16 cellular contexts compared by ENCODE assay signal in the genomic region with DNA sequence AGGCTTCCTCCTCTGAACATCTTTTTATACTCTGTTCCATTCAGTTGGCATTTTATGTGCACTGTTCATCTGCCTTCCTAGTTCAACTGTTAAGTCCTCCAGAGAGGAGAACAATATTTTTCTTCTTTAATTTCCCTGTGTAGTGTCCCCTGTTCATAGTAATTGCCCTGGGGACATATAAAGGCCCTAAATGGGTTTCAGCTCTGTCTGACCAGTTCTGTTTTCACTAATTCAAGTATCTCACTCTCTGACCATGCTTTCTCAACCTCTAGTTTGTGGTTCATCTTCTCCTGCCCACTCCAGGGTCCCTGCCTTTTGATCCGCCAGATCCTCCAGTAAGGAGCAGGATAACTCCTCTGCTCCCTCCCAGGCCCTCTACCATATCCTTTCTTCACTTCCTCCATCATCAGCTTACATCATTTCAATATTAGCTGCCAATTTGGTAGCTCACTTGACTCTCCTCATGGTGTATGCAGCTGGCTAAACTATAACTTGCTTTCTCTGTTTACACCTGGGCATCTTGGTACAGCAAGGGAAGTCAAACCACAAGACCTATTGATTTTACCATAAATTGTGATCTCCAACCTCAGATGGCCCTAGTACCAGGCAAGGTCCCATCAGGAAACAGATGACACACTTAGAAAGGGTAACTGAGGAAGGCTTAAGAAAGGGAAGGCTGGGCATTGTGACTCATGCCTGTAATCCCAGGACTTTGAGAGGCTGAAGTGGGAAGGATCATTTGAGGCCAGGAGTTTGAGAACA. TPM values are rescaled to one million over a fixed set of nuclear protein-coding genes. Genes with fewer than 3 reads are reported as not detected.
A peak's percentile ranks its signal among the peaks of the same experiment; 100 is the strongest.
DNase-seq lines count a peak whose midpoint lies in the region; ATAC-seq, FAIRE-seq and TF ChIP-seq lines count a peak whose summit lies in the region.
"Had no signal": no experiment of that assay in that cellular context is flagged by ENCODE, and none has a peak within 500 bp of the region (broad histone marks: within the 10 kb centered on the region; RNA-seq: fewer than 3 reads in every experiment).

No MANE protein-coding gene starts in this region.

- H3K9ac ChIP-seq in GM12878 (ENCODE audit: control insufficient read depth, insufficient read depth, low read length), result no peak overlapping the region

- ATAC-seq in activated CD4-positive, alpha-beta T cell treated with anti-CD3 and anti-CD28 coated beads for 36 hours, result no peak
- ATAC-seq in GM19468 (IDR thresholded peaks at IDR 0.05; ENCODE audit: extremely low read depth, unreplicated experiment) (peak; percentile 25), HG03060 (IDR thresholded peaks at IDR 0.05; ENCODE audit: low read depth, unreplicated experiment) (peak; percentile 33), GM12878 (peak; percentile 70)
- ATAC-seq: left ventricle myocardium superior, pancreas had no signal

- no peak overlapping the region for H3K4me3 Mint-ChIP-seq in activated CD4-positive, alpha-beta T cell treated with anti-CD3 and anti-CD28 coated beads for 36 hours

- H3K27me3 ChIP-seq in GM12878 (replicated peaks in 1 of 2; ENCODE audit: control insufficient read depth in 2 of 2, insufficient read depth in 2 of 2, low read length in 1 of 2), result no peaks in the 10 kb centered on the region
- H3K27me3 ChIP-seq: pancreas, SJSA1, tibial nerve had no signal

- TF ChIP-seq RAD21 in GM12878 (IDR thresholded peaks at IDR 0.05; ENCODE audit: insufficient read depth, low read depth, low read length), result no peak

- H3K4me1 Mint-ChIP-seq in activated CD4-positive, alpha-beta T cell treated with anti-CD3 and anti-CD28 coated beads for 36 hours, result peaks cover 54% of the 10 kb centered on the region

- no peaks in the 10 kb centered on the region for H4K20me1 ChIP-seq in GM12878 (ENCODE audit: control insufficient read depth, insufficient read depth)

- intact Hi-C loops in activated CD4-positive, alpha-beta T cell treated with anti-CD3 and anti-CD28 coated beads for 36 hours (cut with DNase I, micrococcal nuclease), result loop anchor here in 1 of 2 experiments (10.0 kb wide), 2 partner anchors 707 to 1103 kb away; no protein-coding TSS in a partner anchor
- intact Hi-C loops in GM12878 (cut with micrococcal nuclease; ENCODE audit: unreplicated experiment), result no loop called here

- BruUV-seq in GM12878 (replicated peaks; lab: Mats Ljungman, UMichigan), result no TSS peak

- POLR2A ChIA-PET in activated CD4-positive, alpha-beta T cell treated with anti-CD3 and anti-CD28 coated beads for 36 hours (lab: Charles Lee), result no interaction called here
- POLR2A ChIA-PET in GM12878 (lab: Charles Lee), result no interaction called here

- no peak overlapping the region; the same call in 1 of the 2 replicates for H2AFZ ChIP-seq in GM12878 (ENCODE audit: control insufficient read depth, low read depth, low read length)

- H3K79me2 ChIP-seq in GM12878 (ENCODE audit: control insufficient read depth, insufficient read depth, low read length), result no peaks in the 10 kb centered on the region

- H3K36me3 ChIP-seq in GM12878 (ENCODE audit: control insufficient read depth in 2 of 2, insufficient read depth in 2 of 2, low read length in 1 of 2), result no peaks in the 10 kb centered on the region
- H3K36me3 ChIP-seq: pancreas, SJSA1, tibial nerve had no signal

- FAIRE-seq in GM12878 (lab: Jason Lieb, UNC), result peak; percentile 47
- FAIRE-seq: G401.6, H54, pancreas had no signal

- H3K27ac Mint-ChIP-seq in activated CD4-positive, alpha-beta T cell treated with anti-CD3 and anti-CD28 coated beads for 36 hours, result peak overlapping the region; percentile 40

- no peak for TF ChIP-seq POLR2A in GM12878 (IDR thresholded peaks at IDR 0.05; ENCODE audit: low read depth, low read length)

- no peaks in the 10 kb centered on the region for H3K9me3 Mint-ChIP-seq in activated CD4-positive, alpha-beta T cell treated with anti-CD3 and anti-CD28 coated beads for 36 hours (ENCODE audit: low read depth)

- H3K4me3 ChIP-seq in GM12878, result no peak overlapping the region
- H3K4me3 ChIP-seq: pancreas, SJSA1, tibial nerve had no signal

- DNase-seq in activated CD4-positive, alpha-beta T cell treated with anti-CD3 and anti-CD28 coated beads for 36 hours, result no peak
- DNase-seq in activated CD4-positive, alpha-beta T cell treated with anti-CD3 and anti-CD28 coated beads, Interleukin-2, amount 50 U/mL, for 48 hours, result no peak
- no peak for DNase-seq in GM12878 (ENCODE audit: low read depth, low spot score)
- DNase-seq in ecto neural progenitor cell (ENCODE audit: low spot score), result no peak
- no peak for DNase-seq in HuH-7 (ENCODE audit: low spot score)
- no peak for DNase-seq in activated CD4-positive, alpha-beta T cell treated with anti-CD3 and anti-CD28 coated beads for 4 hours
- DNase-seq: caudate nucleus, left ventricle myocardium superior, NCI-H510A, pancreas had no signal

- H3K9me3 ChIP-seq in GM12878 (replicated peaks; ENCODE audit: control insufficient read depth, insufficient read depth, low read length), result no peaks in the 10 kb centered on the region
- H3K9me3 ChIP-seq: pancreas, SJSA1, tibial nerve had no signal

- H3K4me2 ChIP-seq in GM12878 (ENCODE audit: control insufficient read depth, insufficient read depth), result no peak overlapping the region

- TF ChIP-seq CTCF in GM12878 (IDR thresholded peaks at IDR 0.05 in 2 of 3, conservative IDR thresholded peaks at IDR 0.05 in 1 of 3; ENCODE audit: control insufficient read depth in 2 of 3, extremely low read depth in 1 of 3, insufficient read depth in 1 of 3, low read depth in 3 of 3, low read length in 3 of 3), result no peak

- TF ChIP-seq EP300 in GM12878 (IDR thresholded peaks at IDR 0.05; ENCODE audit: borderline replicate concordance in 1 of 2, control insufficient read depth in 1 of 2, low read depth in 2 of 2, low read length in 2 of 2), result peak in 1 of 2 experiments; percentile 14; a peak in 1 of 4 replicates

- no peaks in the 10 kb centered on the region for H3K36me3 Mint-ChIP-seq in activated CD4-positive, alpha-beta T cell treated with anti-CD3 and anti-CD28 coated beads for 36 hours (ENCODE audit: low read depth)

- no peak overlapping the region for H3K27ac ChIP-seq in GM12878 (ENCODE audit: control insufficient read depth, insufficient read depth)
- H3K27ac ChIP-seq: pancreas, SJSA1, tibial nerve had no signal

- CTCF ChIA-PET in activated CD4-positive, alpha-beta T cell treated with anti-CD3 and anti-CD28 coated beads for 36 hours (lab: Charles Lee), result interaction anchor here (0.7 to 1.3 kb wide), 3 partner anchors 14 to 19 kb away, joined by 3 to 5 read pairs (median 4); a partner anchor contains a TSS
- CTCF ChIA-PET in GM12878 (lab: Yijun Ruan, JAX), result no interaction called here

- no peaks in the 10 kb centered on the region for H3K27me3 Mint-ChIP-seq in activated CD4-positive, alpha-beta T cell treated with anti-CD3 and anti-CD28 coated beads for 36 hours

- SMC1A ChIA-PET in GM12878 (lab: Charles Lee; ENCODE audit: uncharacterized antibody, unreplicated experiment), result interaction anchor here (0.8 kb wide), 1 partner anchor 47 kb away, joined by 3 read pairs; no protein-coding TSS in a partner anchor

- peaks cover 34% of the 10 kb centered on the region for H3K4me1 ChIP-seq in GM12878 (ENCODE audit: control insufficient read depth, insufficient read depth, low read length)
- H3K4me1 ChIP-seq: pancreas, SJSA1, tibial nerve had no signal

- WGBS in GM12878 (ENCODE audit: insufficient coverage, insufficient replicate concordance, low lambda C conversion rate, missing lambda C conversion rate), result 0% methylated on average over 1 of the region's 1 CpG

- RAD21 ChIA-PET in GM12878 (lab: Charles Lee; ENCODE audit: unreplicated experiment), result no interaction called here

- in situ Hi-C loops in GM12878 (cut with MboI), result no loop called here

TF ChIP-seq in GM12878, 131 proteins besides CTCF, POLR2A, EP300 and RAD21 (continues in another document):
- TF ChIP-seq CREM (IDR thresholded peaks at IDR 0.05; ENCODE audit: low read depth), result no peak
- no peak for TF ChIP-seq TCF12 (IDR thresholded peaks at IDR 0.05; ENCODE audit: low read depth, low read length)
- TF ChIP-seq RBBP5 (conservative IDR thresholded peaks at IDR 0.05), result no peak
- no peak for TF ChIP-seq RAD51 (IDR thresholded peaks at IDR 0.05)
- TF ChIP-seq EED (IDR thresholded peaks at IDR 0.05; ENCODE audit: low read depth), result 0 out of 2 replicates have a peak, but pooled peaks have one; percentile 48
- no peak for TF ChIP-seq JUND (IDR thresholded peaks at IDR 0.05; ENCODE audit: low read depth, low read length)
- no peak for TF ChIP-seq ZNF274 (IDR thresholded peaks at IDR 0.05; ENCODE audit: insufficient read depth, insufficient read length)
- TF ChIP-seq GATAD2B (conservative IDR thresholded peaks at IDR 0.05; ENCODE audit: low read depth), result no peak
- TF ChIP-seq CBX3 (IDR thresholded peaks at IDR 0.05; ENCODE audit: borderline replicate concordance, low read depth), result no peak
- no peak for TF ChIP-seq RFX5 (IDR thresholded peaks at IDR 0.05; ENCODE audit: low read depth, low read length)
- TF ChIP-seq BCL11A (IDR thresholded peaks at IDR 0.05; ENCODE audit: low read depth, low read length), result no peak

RNA-seq across cellular contexts. Expression of a gene that starts 17.7 kb away (rescaled TPM):
- under 1 TPM; 0.16 to 0.41 TPM for total RNA-seq in activated CD4-positive, alpha-beta T cell treated with anti-CD3 and anti-CD28 coated beads for 36 hours
- not detected in 2 replicates for total RNA-seq in GM12878 (2013; cell fraction: nucleolus; rRNA removed)
- total RNA-seq in GM12878 (2014; rRNA removed) (0.06 TPM in 1 of 2 replicates, not detected in the other), GM12878 (2014; rRNA removed; fragmentation: Illumina TruSeq; extraction: Trizol) (not detected in 2 replicates), GM12878 (2021) (not detected in 2 replicates)
- polyA plus RNA-seq in GM12878 (2011; ENCODE audit: low read depth), result not detected
- polyA plus RNA-seq in GM12878 (2011; rRNA removed) (not detected in 2 replicates), GM12878 (2014; fragmentation: Illumina TruSeq; extraction: Trizol) (not detected in 2 replicates), GM12878 (2014; fragmentation: Nextera tagmentation; extraction: Ambion mirVana) (not detected), GM12878 (2014; rRNA removed) (not detected in 2 replicates), GM12878 (2016; fragmentation: Nextera tagmentation; extraction: Ambion mirVana) (not detected)
- 0.01 TPM in 1 of 2 replicates, not detected in the other for polyA plus RNA-seq in GM12878 (2011; cell fraction: cytosol; rRNA removed)
- polyA plus RNA-seq in GM12878 (2011; cell fraction: nucleus; rRNA removed), result not detected in 2 replicates
- polyA plus RNA-seq in GM12878 (2012), result not detected in 2 replicates
- polyA minus RNA-seq in GM12878 (2011; rRNA and poly(A)+ RNA removed), result not detected in 2 replicates
- polyA minus RNA-seq in GM12878 (2011; cell fraction: cytosol; rRNA and poly(A)+ RNA removed), result not detected in 2 replicates
- not detected in 2 replicates for polyA minus RNA-seq in GM12878 (2011; cell fraction: nucleus; rRNA and poly(A)+ RNA removed)
- total RNA-seq: SJSA1 had no signal
